30 cellular contexts compared by ENCODE assay signal in genomic region chr20:24584078-24584477, GRCh38.
"Had no signal": no experiment of that assay in that cellular context is flagged by ENCODE, and none has a peak within 500 bp of the region (broad histone marks: within the 10 kb centered on the region; RNA-seq: fewer than 3 reads in every experiment).

No MANE protein-coding gene starts in this region.

- H3K27me3 ChIP-seq: body of pancreas, foreskin keratinocyte, heart right ventricle had no signal

- H3K9me3 Mint-ChIP-seq: activated B cell treated with CpG ODN at 0.5 μM for 24 hours; activated CD8-positive, alpha-beta T cell treated with anti-CD3 and anti-CD28 coated beads for 36 hours; activated T-cell treated with anti-CD3 and anti-CD28 coated beads, Interleukin-2, amount 50 U/mL, for 4 hours; activated T-helper 17 cell treated with anti-CD3 and anti-CD28 coated beads, Interleukin-2, amount 50 U/mL, for 72 hours; effector memory CD8-positive, alpha-beta T cell; T-helper 2 cell treated with Interferon-gamma antibody and Interleukin-4, amounts not matched to agents 5 μg/mL and 100 μg/mL, for 36 hours had no signal

- H3K27ac Mint-ChIP-seq: activated B cell treated with CpG ODN at 0.5 μM for 24 hours; activated CD8-positive, alpha-beta T cell treated with anti-CD3 and anti-CD28 coated beads for 36 hours; activated naive CD8-positive, alpha-beta T cell; activated T-helper 17 cell treated with anti-CD3 and anti-CD28 coated beads, Interleukin-2, amount 50 U/mL, for 72 hours; effector memory CD8-positive, alpha-beta T cell; T-helper 17 cell; T-helper 2 cell treated with Interferon-gamma antibody and Interleukin-4, amounts not matched to agents 5 μg/mL and 100 μg/mL, for 36 hours had no signal

- H3K4me3 ChIP-seq: body of pancreas, coronary artery, esophagus muscularis mucosa, gastroesophageal sphincter, heart right ventricle had no signal

- H3K27me3 Mint-ChIP-seq: activated CD8-positive, alpha-beta T cell treated with anti-CD3 and anti-CD28 coated beads for 36 hours; activated naive CD8-positive, alpha-beta T cell; activated T-helper 17 cell treated with anti-CD3 and anti-CD28 coated beads, Interleukin-2, amount 50 U/mL, for 72 hours had no signal

- H3K27ac ChIP-seq: body of pancreas, coronary artery, esophagus muscularis mucosa, foreskin keratinocyte, gastroesophageal sphincter, heart right ventricle, WERI-Rb-1 had no signal

- DNase-seq: activated B cell treated with CpG ODN at 0.5 μM for 24 hours; activated CD4-positive, alpha-beta T cell treated with anti-CD3 and anti-CD28 coated beads for 48 hours; activated CD4-positive, alpha-beta T cell treated with anti-CD3 and anti-CD28 coated beads, Interleukin-2, amount 50 U/mL, for 1 hour; activated CD4-positive, alpha-beta T cell treated with anti-CD3 and anti-CD28 coated beads, Interleukin-2, amount 50 U/mL, for 48 hours; activated CD8-positive, alpha-beta memory T cell treated with anti-CD3 and anti-CD28 coated beads for 24 hours; activated CD8-positive, alpha-beta T cell treated with anti-CD3 and anti-CD28 coated beads for 36 hours; activated effector memory CD4-positive, alpha-beta T cell treated with Interleukin-2 at 50 U/mL for 16 hours; activated gamma-delta T cell treated with Interleukin-2 at 50 U/mL for 16 hours; activated naive CD4-positive, alpha-beta T cell treated with anti-CD3 and anti-CD28 coated beads, Interleukin-2, amount 50 U/mL, for 16 hours; activated naive CD4-positive, alpha-beta T cell treated with Interleukin-2 at 50 U/mL for 16 hours; activated T-cell treated with anti-CD3 and anti-CD28 coated beads, Interleukin-2, amount 50 U/mL, for 4 hours; amniotic stem cell; body of pancreas; dermis blood vessel endothelial cell; effector CD4-positive, alpha-beta T cell; effector memory CD8-positive, alpha-beta T cell; erythroblast; foreskin keratinocyte; heart right ventricle; T-helper 1 cell; T-helper 17 cell; T1000; WERI-Rb-1 had no signal

- H3K36me3 Mint-ChIP-seq: activated naive CD8-positive, alpha-beta T cell had no signal

- H3K36me3 ChIP-seq: esophagus muscularis mucosa, gastroesophageal sphincter, heart right ventricle, WERI-Rb-1 had no signal

- H3K4me1 Mint-ChIP-seq: activated B cell treated with CpG ODN at 0.5 μM for 24 hours; activated T-helper 17 cell treated with anti-CD3 and anti-CD28 coated beads, Interleukin-2, amount 50 U/mL, for 72 hours; T-helper 17 cell had no signal

- H3K4me3 Mint-ChIP-seq: activated B cell treated with CpG ODN at 0.5 μM for 24 hours; activated CD8-positive, alpha-beta T cell treated with anti-CD3 and anti-CD28 coated beads for 36 hours; activated naive CD8-positive, alpha-beta T cell; activated T-cell treated with anti-CD3 and anti-CD28 coated beads, Interleukin-2, amount 50 U/mL, for 4 hours; activated T-helper 17 cell treated with anti-CD3 and anti-CD28 coated beads, Interleukin-2, amount 50 U/mL, for 72 hours; effector memory CD8-positive, alpha-beta T cell; T-helper 17 cell; T-helper 2 cell treated with Interferon-gamma antibody and Interleukin-4, amounts not matched to agents 5 μg/mL and 100 μg/mL, for 36 hours had no signal

- ATAC-seq: activated CD4-positive, CD25-positive, alpha-beta regulatory T cell treated with anti-CD3 and anti-CD28 coated beads, Interleukin-2, amount 50 U/mL, for 24 hours; activated CD8-positive, alpha-beta T cell treated with anti-CD3 and anti-CD28 coated beads for 36 hours; activated T-cell treated with anti-CD3 and anti-CD28 coated beads, Interleukin-2, amount 50 U/mL, for 4 hours; activated T-helper 17 cell treated with anti-CD3 and anti-CD28 coated beads, Interleukin-2, amount 50 U/mL, for 72 hours; body of pancreas; effector memory CD8-positive, alpha-beta T cell; foreskin keratinocyte; gastroesophageal sphincter; heart right ventricle; T-helper 17 cell had no signal

- H3K4me1 ChIP-seq: body of pancreas, esophagus muscularis mucosa, foreskin keratinocyte, gastroesophageal sphincter, heart right ventricle had no signal

- H3K9me3 ChIP-seq: body of pancreas, esophagus muscularis mucosa, gastroesophageal sphincter, heart right ventricle had no signal
